In the genomic region with DNA sequence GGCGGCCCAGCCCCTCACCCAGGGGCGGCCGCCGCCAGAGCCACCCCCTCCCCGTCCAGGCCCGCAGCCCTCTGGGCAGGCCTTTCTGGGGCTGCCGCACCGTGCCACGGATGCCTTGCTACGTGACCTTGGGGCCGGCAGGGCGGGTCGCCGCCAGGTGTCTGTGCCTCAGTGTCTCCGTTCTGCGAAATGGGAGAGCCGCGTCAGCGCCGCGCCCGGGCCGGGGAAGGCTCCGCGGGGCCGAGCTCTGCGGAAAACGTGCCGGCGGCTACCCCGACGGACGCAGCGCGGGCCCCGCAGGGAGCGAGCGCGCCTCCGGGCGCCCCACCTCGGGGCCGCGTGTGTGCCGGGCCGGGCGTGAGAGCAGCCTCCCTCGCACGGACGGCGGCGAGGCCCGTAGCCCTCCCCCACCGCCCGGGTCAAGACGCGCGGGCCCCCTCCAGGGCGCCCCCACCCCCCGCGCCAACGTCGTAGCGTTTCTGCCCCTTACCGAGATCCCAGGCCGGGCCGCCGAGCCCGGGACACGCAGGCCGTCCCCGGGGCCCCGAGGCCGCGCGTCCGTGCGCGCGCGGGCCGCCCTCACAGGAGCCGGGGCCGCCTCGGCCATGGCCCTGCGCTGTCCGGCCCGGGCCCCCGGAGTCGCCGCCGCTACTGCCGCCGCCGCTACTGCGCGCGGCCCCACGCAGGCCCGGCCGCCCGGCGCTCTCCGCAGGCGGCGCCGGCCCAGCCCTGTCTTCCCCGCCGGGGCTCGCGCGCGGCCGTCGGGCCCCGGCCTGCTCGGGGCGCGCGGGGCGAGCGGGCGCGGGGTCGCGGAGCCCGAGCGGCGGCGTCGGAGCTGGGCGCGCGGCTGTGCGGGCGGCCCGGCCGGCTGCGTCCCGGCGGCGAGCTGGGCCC, we compare ENCODE assay signal across 8 cellular contexts. TPM values are rescaled to one million over a fixed set of nuclear protein-coding genes. Genes with fewer than 3 reads are reported as not detected.
DNase-seq lines count a peak whose midpoint lies in the region; ATAC-seq and TF ChIP-seq lines count a peak whose summit lies in the region.

No MANE protein-coding gene starts in this region.

- H3K27me3 ChIP-seq in heart right ventricle = peaks cover 0 to 17% (median 0%) of the 10 kb centered on the region in 7 donors

- no peak overlapping the region for H3K27ac Mint-ChIP-seq in Calu3 (ENCODE audit: unreplicated experiment)

- DNase-seq in Calu3 = peak; percentile 28
- DNase-seq in activated CD8-positive, alpha-beta memory T cell treated with anti-CD3 and anti-CD28 coated beads, Interleukin-2, amount 50 U/mL, for 48 hours = peak; percentile 65
- no peak for DNase-seq in heart right ventricle
- no peak for DNase-seq in retinal pigment epithelial cell (ENCODE audit: low read depth)
- DNase-seq in DMS114 treated with DMSO at 0.1 percent for 48 hours (lab: John Stamatoyannopoulos, UW; ENCODE audit: unreplicated experiment) = no peak
- no peak for DNase-seq in NCI-H1930 (lab: John Stamatoyannopoulos, UW)

- ATAC-seq in GM19351 (IDR thresholded peaks at IDR 0.05; ENCODE audit: unreplicated experiment) (peak; percentile 33), HG03354 (IDR thresholded peaks at IDR 0.05; ENCODE audit: poor library complexity, severe bottlenecking, unreplicated experiment) (peak; percentile 41), heart right ventricle (peak in 2 of 8 donors; percentile 9 to 14)

- no TSS peak for BruUV-seq in Calu3 (replicated peaks; lab: Mats Ljungman, UMichigan)

- 1 to 2% methylated on average over 122 to 142 of the region's 142 CpGs for WGBS in heart right ventricle, 2 donors

- peak overlapping the region; percentile 76 for H3K4me3 Mint-ChIP-seq in Calu3 (ENCODE audit: low read depth, unreplicated experiment)

- H3K4me3 ChIP-seq in heart right ventricle = peak overlapping the region; percentile 46 to 87 (median 70)
- peak overlapping the region; percentile 48 for H3K4me3 ChIP-seq in retinal pigment epithelial cell (ENCODE audit: low read length)

- H3K36me3 Mint-ChIP-seq in Calu3 (ENCODE audit: insufficient read depth, unreplicated experiment) = peaks cover 16% of the 10 kb centered on the region

- peak overlapping the region in 2 of 10 donors; percentile 45 to 50 for H3K27ac ChIP-seq in heart right ventricle

- CTCF ChIA-PET in Calu3 (lab: Charles Lee) = interaction anchor here (1.0 to 1.4 kb wide), 2 partner anchors 150 to 198 kb away, joined by 4 read pairs; partner anchors contain the start of gene ZNF783

- TF ChIP-seq CTCF in Calu3 (IDR thresholded peaks at IDR 0.05; ENCODE audit: unreplicated experiment) (no peak), heart right ventricle (IDR thresholded peaks at IDR 0.05) (no peak), retinal pigment epithelial cell (conservative IDR thresholded peaks at IDR 0.05; ENCODE audit: low read depth, low read length) (no peak)

- peaks cover 8% of the 10 kb centered on the region for H3K27me3 Mint-ChIP-seq in Calu3 (ENCODE audit: unreplicated experiment)

- peaks cover 0 to 23% (median 5%) of the 10 kb centered on the region in 9 donors for H3K36me3 ChIP-seq in heart right ventricle

- intact Hi-C loops in Calu3 (cut with micrococcal nuclease; ENCODE audit: unreplicated experiment) (loop anchor here (2.0 kb wide), 1 partner anchor 37 kb away; no protein-coding TSS in a partner anchor), heart right ventricle (cut with DNase I) (no loop called here)

- H3K4me1 ChIP-seq in heart right ventricle = peaks cover 3 to 34% (median 13%) of the 10 kb centered on the region in 9 donors

- H3K4me1 Mint-ChIP-seq in Calu3 (ENCODE audit: low read depth, unreplicated experiment) = peaks cover 8% of the 10 kb centered on the region

- H3K9me3 Mint-ChIP-seq in Calu3 (ENCODE audit: low read depth, unreplicated experiment) = no peaks in the 10 kb centered on the region

- H3K9me3 ChIP-seq in heart right ventricle = no peaks in the 10 kb centered on the region

RNA-seq across cellular contexts. Expression of gene ZNF777, which starts 1.1 kb away (rescaled TPM):
- total RNA-seq in Calu3 (2022) (12.3 and 14.9 TPM in 2 replicates), heart right ventricle (1 to 10 TPM; 6.8 to 9.1 (median 8.0) TPM)
- 1 to 10 TPM; 6.1 to 6.7 TPM for polyA plus RNA-seq in heart right ventricle

RNA-seq across cellular contexts. Expression of gene ZNF746, which starts 37.8 kb away (rescaled TPM):
- total RNA-seq in Calu3 (2022) (17.5 and 18.5 TPM in 2 replicates), heart right ventricle (10 to 100 TPM in 2 of 10 donors, 1 to 10 TPM in 8; 6.2 to 10.5 (median 8.5) TPM)
- 1 to 10 TPM; 4.5 to 7.0 TPM for polyA plus RNA-seq in heart right ventricle

Comparison
In these comparisons a context has a peak if more than half of its experiments do, and no peak if none do; other contexts are left out.
1. DNase-seq: peak in Calu3 (single experiment) and activated CD8-positive, alpha-beta memory T cell treated with anti-CD3 and anti-CD28 coated beads, Interleukin-2, amount 50 U/mL, for 48 hours (single experiment); none in heart right ventricle (0 of 2), retinal pigment epithelial cell (single experiment), DMS114 treated with DMSO at 0.1 percent for 48 hours (single experiment) and NCI-H1930 (0 of 2).